In genomic region chr11:37450613-37451012, GRCh38 we compare ENCODE assay signal across 9 cellular contexts.
DNase-seq lines count a peak whose midpoint lies in the region; ATAC-seq and TF ChIP-seq lines count a peak whose summit lies in the region.
"Had no signal": no experiment of that assay in that cellular context is flagged by ENCODE, and none has a peak within 500 bp of the region (broad histone marks: within the 10 kb centered on the region; RNA-seq: fewer than 3 reads in every experiment).

No MANE protein-coding gene starts in this region.

- in situ Hi-C loops in IMR-90 (cut with MboI; ENCODE audit: low sequenced_read_pairs): loop anchor here (10.0 kb wide), 1 partner anchor 74 kb away; no protein-coding TSS in a partner anchor

- H2BK20ac ChIP-seq in IMR-90 (ENCODE audit: low read depth, low read length): 0 out of 2 replicates have a peak overlapping the region, but pooled peaks have one; percentile 26

- no peak for TF ChIP-seq POLR2A in IMR-90 (IDR thresholded peaks at IDR 0.05; ENCODE audit: low read depth, low read length)

- H2AFZ ChIP-seq in IMR-90 (replicated peaks; ENCODE audit: low read length, poor library complexity): no peak overlapping the region

- no peak overlapping the region for H3K27ac ChIP-seq in IMR-90 (ENCODE audit: insufficient read depth, low read length)
- no peak overlapping the region for H3K27ac ChIP-seq in A673 (ENCODE audit: low read depth, low read length, poor library complexity, severe bottlenecking)

- no peak overlapping the region; the same call in 1 of the 2 replicates for H3K14ac ChIP-seq in IMR-90 (replicated peaks; ENCODE audit: low read depth, low read length)

- no peak overlapping the region for H2BK15ac ChIP-seq in IMR-90 (ENCODE audit: low read depth, low read length)

- CTCF ChIA-PET in IMR-90 (lab: Yijun Ruan, JAX) (no interaction called here), A673 (lab: Charles Lee) (no interaction called here)

- H3K4me2 ChIP-seq in IMR-90 (ENCODE audit: low read depth, low read length): no peak overlapping the region

- H3K4me3 ChIP-seq in IMR-90 (ENCODE audit: insufficient read depth, low read depth, low read length) (no peak overlapping the region), A673 (ENCODE audit: low read depth, low read length, poor library complexity, severe bottlenecking) (no peak overlapping the region)

- no peak for TF ChIP-seq RAD21 in IMR-90 (IDR thresholded peaks at IDR 0.05; ENCODE audit: low read length)

- ATAC-seq in GM21576 (IDR thresholded peaks at IDR 0.05; ENCODE audit: unreplicated experiment) (peak; percentile 49), IMR-90 (ENCODE audit: low read depth) (no peak), HG03108 (IDR thresholded peaks at IDR 0.05; ENCODE audit: unreplicated experiment) (no peak)
- ATAC-seq in stimulated activated naive CD8-positive, alpha-beta T cell treated with anti-CD3 and anti-CD28 coated beads, Interleukin-15, Interleukin-2, amounts not matched to agents 100 U/mL and 50 U/mL, for 24 hours: peak; percentile 68

- DNase-seq in IMR-90 (peak; percentile 8), astrocyte of the hippocampus (ENCODE audit: low read depth, low spot score) (peak; percentile 1), GM10266 (ENCODE audit: extremely low spot score) (no peak), A673 (ENCODE audit: low spot score) (no peak)
- no peak for DNase-seq in stimulated activated naive CD8-positive, alpha-beta T cell treated with anti-CD3 and anti-CD28 coated beads, Interleukin-15, Interleukin-2, amounts not matched to agents 100 U/mL and 50 U/mL, for 24 hours
- DNase-seq: activated T-cell treated with anti-CD3 and anti-CD28 coated beads for 4 hours, NCI-H2227 treated with DMSO at 0.1 percent for 48 hours had no signal

- no peak overlapping the region for H4K5ac ChIP-seq in IMR-90 (ENCODE audit: low read depth, low read length)

- BruUV-seq in IMR-90 (replicated peaks; lab: Mats Ljungman, UMichigan): no TSS peak
- BruUV-seq in A673 (replicated peaks; lab: Mats Ljungman, UMichigan): no TSS peak

- H4K91ac ChIP-seq in IMR-90 (ENCODE audit: insufficient read depth, low read depth, low read length): no peak overlapping the region

- no peak overlapping the region for H3K4ac ChIP-seq in IMR-90 (ENCODE audit: low read depth, low read length)

- no peaks in the 10 kb centered on the region for H3K27me3 ChIP-seq in IMR-90 (ENCODE audit: control insufficient read depth, insufficient read depth, low read length)
- H3K27me3 ChIP-seq in A673 (replicated peaks; ENCODE audit: insufficient read depth, low read depth, low read length, poor library complexity): no peaks in the 10 kb centered on the region

- no peak overlapping the region for H2BK5ac ChIP-seq in IMR-90 (ENCODE audit: low read depth, low read length, poor library complexity, severe bottlenecking)

- no peak overlapping the region for H2BK120ac ChIP-seq in IMR-90 (ENCODE audit: low read depth, low read length)

- no peak overlapping the region for H4K8ac ChIP-seq in IMR-90 (ENCODE audit: low read depth in 2 of 2, low read length in 2 of 2)

- no peak overlapping the region for H3K56ac ChIP-seq in IMR-90 (ENCODE audit: extremely low read depth, insufficient read depth, low read length)

- no peaks in the 10 kb centered on the region for H3K36me3 ChIP-seq in IMR-90 (ENCODE audit: control insufficient read depth, insufficient read depth, low read length)
- H3K36me3 ChIP-seq in A673 (ENCODE audit: insufficient read depth, low read length, poor library complexity, severe bottlenecking): no peaks in the 10 kb centered on the region

- H2AK9ac ChIP-seq in IMR-90 (replicated peaks; ENCODE audit: low read depth, low read length, poor library complexity): no peak overlapping the region

- no peak overlapping the region for H3K23ac ChIP-seq in IMR-90 (ENCODE audit: low read depth, low read length)

- no CpG with 5 or more reads among the region's 2 CpGs for WGBS in IMR-90 (ENCODE audit: extremely low coverage in 2 of 2, insufficient read length in 1 of 2), 2 experiments

- no peak overlapping the region; the same call in 1 of the 2 replicates for H3K18ac ChIP-seq in IMR-90 (ENCODE audit: low read depth, low read length)

- no peaks in the 10 kb centered on the region for H3K9me3 ChIP-seq in IMR-90 (ENCODE audit: control insufficient read depth, insufficient read depth, low read length)
- no peaks in the 10 kb centered on the region for H3K9me3 ChIP-seq in A673 (ENCODE audit: low read depth, low read length, poor library complexity, severe bottlenecking)

- no peak for TF ChIP-seq CTCF in IMR-90 (conservative IDR thresholded peaks at IDR 0.05; ENCODE audit: low read depth, low read length)
- TF ChIP-seq CTCF in GM10266 (IDR thresholded peaks at IDR 0.05; ENCODE audit: control insufficient read depth, insufficient read depth, low read depth, missing control alignments): no peak
- no peak for TF ChIP-seq CTCF in A673 (conservative IDR thresholded peaks at IDR 0.05; ENCODE audit: low read depth, low read length)

- POLR2A ChIA-PET in IMR-90 (lab: Charles Lee; ENCODE audit: unreplicated experiment) (no interaction called here), A673 (lab: Charles Lee; ENCODE audit: low non-redundant PET) (no interaction called here)

- intact Hi-C loops in IMR-90 (cut with micrococcal nuclease) (no loop called here), A673 (cut with micrococcal nuclease; ENCODE audit: unreplicated experiment) (loop anchor here (10.0 kb wide), 1 partner anchor 1774 kb away; no protein-coding TSS in a partner anchor)

- H3K4me1 ChIP-seq in IMR-90 (ENCODE audit: control insufficient read depth, insufficient read depth, low read length) (0 out of 2 replicates have a peak, but pooled peaks cover 3% of the 10 kb centered on the region), A673 (ENCODE audit: insufficient read depth, low read length, poor library complexity, severe bottlenecking) (peaks cover 46% of the 10 kb centered on the region)

- H4K20me1 ChIP-seq in IMR-90 (ENCODE audit: insufficient read depth, low read length): no peaks in the 10 kb centered on the region

- dilution Hi-C loops in IMR-90 (cut with HindIII; ENCODE audit: low sequenced_read_pairs, unreplicated experiment): no loop called here

- no peaks in the 10 kb centered on the region for H3K79me1 ChIP-seq in IMR-90 (ENCODE audit: low read depth in 1 of 2, low read length in 2 of 2)

- H3K9me1 ChIP-seq in IMR-90 (ENCODE audit: insufficient read depth, low read length): no peaks in the 10 kb centered on the region

- H2AK5ac ChIP-seq in IMR-90 (ENCODE audit: low read depth, low read length): no peak overlapping the region

- H3K9ac ChIP-seq in IMR-90 (ENCODE audit: low read depth, low read length): no peak overlapping the region

TF ChIP-seq in IMR-90, 13 proteins besides CTCF, POLR2A, EP300 and RAD21:
- TF ChIP-seq CHD1 (IDR thresholded peaks at IDR 0.05; ENCODE audit: low read depth, low read length) (no peak), SMC3 (IDR thresholded peaks at IDR 0.05; ENCODE audit: low read depth, low read length) (no peak), RCOR1 (IDR thresholded peaks at IDR 0.05; ENCODE audit: insufficient replicate concordance, low read length) (no peak)

Comparison
In these comparisons a context has a peak if more than half of its experiments do, and no peak if none do; other contexts are left out.
1. ATAC-seq: peak in GM21576 (single experiment) and stimulated activated naive CD8-positive, alpha-beta T cell treated with anti-CD3 and anti-CD28 coated beads, Interleukin-15, Interleukin-2, amounts not matched to agents 100 U/mL and 50 U/mL, for 24 hours (single experiment); none in IMR-90 (single experiment) and HG03108 (single experiment).
2. DNase-seq: peak in IMR-90 (single experiment) and astrocyte of the hippocampus (single experiment); none in stimulated activated naive CD8-positive, alpha-beta T cell treated with anti-CD3 and anti-CD28 coated beads, Interleukin-15, Interleukin-2, amounts not matched to agents 100 U/mL and 50 U/mL, for 24 hours (single experiment), GM10266 (single experiment) and A673 (single experiment).